ENCODE assay signal across 19 cellular contexts in the genomic region with DNA sequence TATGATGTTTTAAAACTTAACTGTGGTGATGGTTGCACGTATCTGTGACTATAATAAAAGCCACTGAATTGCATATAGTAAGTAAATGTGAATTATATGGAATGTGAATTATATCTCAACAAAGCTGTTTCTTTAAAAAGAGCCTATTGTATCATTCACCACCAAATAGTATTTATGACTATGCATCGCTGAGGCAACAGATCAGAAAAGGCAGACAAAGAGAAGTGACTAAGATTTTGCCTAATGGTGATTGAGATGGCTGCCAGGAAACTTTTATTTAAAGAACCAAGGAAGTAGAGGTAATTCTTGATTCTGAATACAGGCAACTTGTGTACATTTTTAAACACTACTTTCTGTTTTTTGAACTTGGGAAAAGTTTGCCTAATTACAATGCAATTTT.
"Had no signal": no experiment of that assay in that cellular context is flagged by ENCODE, and none has a peak within 500 bp of the region (broad histone marks: within the 10 kb centered on the region; RNA-seq: fewer than 3 reads in every experiment).

No MANE protein-coding gene starts in this region.

- H3K9me3 Mint-ChIP-seq: nephron; stimulated activated naive CD8-positive, alpha-beta T cell treated with anti-CD3 and anti-CD28 coated beads, Interleukin-15, amount 100 ng/mL, for 72 hours had no signal

- FAIRE-seq: keratinocyte had no signal

- H3K36me3 ChIP-seq: adrenal gland, upper lobe of right lung had no signal

- H3K9me3 ChIP-seq: body of pancreas, left lung, testis, upper lobe of right lung had no signal

- H3K4me3 ChIP-seq: adrenal gland, body of pancreas, hepatocyte, left lung, testis, upper lobe of right lung had no signal

- ATAC-seq: body of pancreas; left lung; sciatic nerve; stimulated activated naive CD8-positive, alpha-beta T cell treated with anti-CD3 and anti-CD28 coated beads, Interleukin-15, amount 100 ng/mL, for 72 hours; upper lobe of right lung had no signal

- H3K27ac Mint-ChIP-seq: dendritic cell treated with granulocyte-macrophage colony-stimulating factor and Interleukin-4, amounts not matched to agents 40 ng/mL and 50 ng/mL, for 4 days; nephron; progenitor cell of endocrine pancreas had no signal

- H3K4me3 Mint-ChIP-seq: dendritic cell treated with granulocyte-macrophage colony-stimulating factor and Interleukin-4, amounts not matched to agents 40 ng/mL and 50 ng/mL, for 4 days; nephron; stimulated activated naive CD8-positive, alpha-beta T cell treated with anti-CD3 and anti-CD28 coated beads, Interleukin-15, amount 100 ng/mL, for 72 hours had no signal

- H3K27me3 ChIP-seq: adrenal gland, body of pancreas, hepatocyte, left lung, testis, upper lobe of right lung had no signal

- H3K4me1 ChIP-seq: adrenal gland, body of pancreas, left lung, testis, upper lobe of right lung had no signal

- DNase-seq: activated CD4-positive, alpha-beta T cell treated with anti-CD3 and anti-CD28 coated beads, Interleukin-2, amount 50 U/mL, for 4 hours; activated CD4-positive, CD25-positive, alpha-beta regulatory T cell treated with anti-CD3 and anti-CD28 coated beads, Interleukin-2, amount 50 U/mL, for 72 hours; activated effector memory CD4-positive, alpha-beta T cell treated with Interleukin-2 at 50 U/mL for 16 hours; activated naive CD4-positive, alpha-beta T cell treated with anti-CD3 and anti-CD28 coated beads, Interleukin-2, amount 50 U/mL, for 16 hours; activated T-cell treated with anti-CD3 and anti-CD28 coated beads for 4 hours; adrenal gland; body of pancreas; effector memory CD4-positive, alpha-beta T cell; left lung; nucleus accumbens; stimulated activated naive CD8-positive, alpha-beta T cell treated with anti-CD3 and anti-CD28 coated beads, Interleukin-15, amount 100 ng/mL, for 72 hours; testis; upper lobe of right lung had no signal

- H3K4me1 Mint-ChIP-seq: nephron had no signal

- H3K27ac ChIP-seq: adrenal gland, body of pancreas, hepatocyte, left lung, testis, upper lobe of right lung had no signal

- H3K27me3 Mint-ChIP-seq: dendritic cell treated with granulocyte-macrophage colony-stimulating factor and Interleukin-4, amounts not matched to agents 40 ng/mL and 50 ng/mL, for 4 days; progenitor cell of endocrine pancreas; stimulated activated naive CD8-positive, alpha-beta T cell treated with anti-CD3 and anti-CD28 coated beads, Interleukin-15, amount 100 ng/mL, for 72 hours had no signal
